In genomic region chr18:76721207-76721996, GRCh38 we compare ENCODE assay signal across 10 cellular contexts.
DNase-seq lines count a peak whose midpoint lies in the region; ATAC-seq, FAIRE-seq and TF ChIP-seq lines count a peak whose summit lies in the region.
"Had no signal": no experiment of that assay in that cellular context is flagged by ENCODE, and none has a peak within 500 bp of the region (broad histone marks: within the 10 kb centered on the region; RNA-seq: fewer than 3 reads in every experiment).

No MANE protein-coding gene starts in this region.

- no peaks in the 10 kb centered on the region for H3K36me3 Mint-ChIP-seq in CD4-positive, alpha-beta T cell (ENCODE audit: low read depth)
- peaks cover 3% of the 10 kb centered on the region for H3K36me3 Mint-ChIP-seq in activated T-helper 1 cell treated with anti-CD3 and anti-CD28 coated beads, Interleukin-12 subunit alpha, Interleukin-12 subunit beta, Interleukin-2, Interleukin-4 antibody, amounts not matched to agents 30 ng/mL and 10 ng/mL and 1 ng/mL, durations not matched to agents 14 hours and 24 hours and 36 hours (ENCODE audit: low read depth)

- no peak for FAIRE-seq in small intestine (lab: Jason Lieb, UNC)

- H3K9me3 Mint-ChIP-seq in CD4-positive, alpha-beta T cell, result no peaks in the 10 kb centered on the region
- H3K9me3 Mint-ChIP-seq in activated T-helper 1 cell treated with anti-CD3 and anti-CD28 coated beads, Interleukin-12 subunit alpha, Interleukin-12 subunit beta, Interleukin-2, Interleukin-4 antibody, amounts not matched to agents 30 ng/mL and 10 ng/mL and 1 ng/mL, durations not matched to agents 14 hours and 24 hours and 36 hours, result peaks cover 4% of the 10 kb centered on the region

- peak overlapping the region; percentile 76 for H3K4me3 Mint-ChIP-seq in CD4-positive, alpha-beta T cell
- peak overlapping the region; percentile 73 for H3K4me3 Mint-ChIP-seq in activated T-helper 1 cell treated with anti-CD3 and anti-CD28 coated beads, Interleukin-12 subunit alpha, Interleukin-12 subunit beta, Interleukin-2, Interleukin-4 antibody, amounts not matched to agents 30 ng/mL and 10 ng/mL and 1 ng/mL, durations not matched to agents 14 hours and 24 hours and 36 hours

- H3K36me3 ChIP-seq in small intestine (ENCODE audit: control insufficient read depth in 2 of 2, insufficient read depth in 2 of 2, low read length in 2 of 2), result no peaks in the 10 kb centered on the region
- H3K36me3 ChIP-seq: left lung had no signal

- H3K27ac Mint-ChIP-seq in CD4-positive, alpha-beta T cell, result peak overlapping the region; percentile 76
- H3K27ac Mint-ChIP-seq in activated T-helper 1 cell treated with anti-CD3 and anti-CD28 coated beads, Interleukin-12 subunit alpha, Interleukin-12 subunit beta, Interleukin-2, Interleukin-4 antibody, amounts not matched to agents 30 ng/mL and 10 ng/mL and 1 ng/mL, durations not matched to agents 14 hours and 24 hours and 36 hours, result peak overlapping the region; percentile 84

- ATAC-seq in CD4-positive, alpha-beta T cell (ENCODE audit: poor library complexity), result peak; percentile 92
- no peak for ATAC-seq in HG02588 (IDR thresholded peaks at IDR 0.05; ENCODE audit: unreplicated experiment)
- ATAC-seq in GM19467 (IDR thresholded peaks at IDR 0.05; ENCODE audit: unreplicated experiment), result no peak
- ATAC-seq: left lung had no signal

- no peak overlapping the region for H3K4me3 ChIP-seq in small intestine (ENCODE audit: low read depth in 1 of 2, low read length in 2 of 2)
- H3K4me3 ChIP-seq: left lung had no signal

- DNase-seq in CD4-positive, alpha-beta T cell, result peak; percentile 27 to 66 (median 52)
- DNase-seq in T-helper 2 cell (peak in 3 of 5 experiments; percentile 30 to 92 (median 73)), small intestine (peak; percentile 42), EL (no peak), AG08395 (ENCODE audit: low spot score) (no peak)
- peak; percentile 83 for DNase-seq in activated T-helper 1 cell treated with anti-CD3 and anti-CD28 coated beads, Interleukin-12 subunit alpha, Interleukin-12 subunit beta, Interleukin-2, Interleukin-4 antibody, amounts not matched to agents 30 ng/mL and 10 ng/mL and 1 ng/mL, durations not matched to agents 14 hours and 24 hours and 36 hours (ENCODE audit: low spot score)
- DNase-seq: left lung had no signal

- CTCF ChIA-PET in CD4-positive, alpha-beta T cell (lab: Charles Lee), result interaction anchor here (1.7 to 1.8 kb wide), 2 partner anchors 12 to 323 kb away, joined by 3 to 6 read pairs; no protein-coding TSS in a partner anchor

- POLR2A ChIA-PET in CD4-positive, alpha-beta T cell (lab: Charles Lee), result interaction anchor here (0.6 to 1.6 kb wide), 13 partner anchors 9 to 411 kb away, joined by 3 to 14 read pairs (median 4); partner anchors contain the start of genes MBP and ZNF236

- intact Hi-C loops in CD4-positive, alpha-beta T cell (cut with DNase I, micrococcal nuclease), result loop anchor here in 1 of 2 experiments (5.0 kb wide), 1 partner anchor 81 kb away; no protein-coding TSS in a partner anchor
- intact Hi-C loops in activated T-helper 1 cell treated with anti-CD3 and anti-CD28 coated beads, Interleukin-12 subunit alpha, Interleukin-12 subunit beta, Interleukin-2, Interleukin-4 antibody, amounts not matched to agents 30 ng/mL and 10 ng/mL and 1 ng/mL, durations not matched to agents 14 hours and 24 hours and 36 hours (cut with micrococcal nuclease), result loop anchor here (1.0 kb wide), 2 partner anchors 12 to 19 kb away; no protein-coding TSS in a partner anchor

- WGBS in small intestine, 3 donors, result 72 to 86% (median 73%) methylated on average over 9 of the region's 9 CpGs

- H3K4me1 ChIP-seq in small intestine (ENCODE audit: control insufficient read depth in 2 of 2, insufficient read depth in 1 of 2, low read depth in 1 of 2, low read length in 1 of 2), result peaks cover 0 to 3% of the 10 kb centered on the region in 2 donors

- no peaks in the 10 kb centered on the region for H3K27me3 Mint-ChIP-seq in CD4-positive, alpha-beta T cell
- H3K27me3 Mint-ChIP-seq in activated T-helper 1 cell treated with anti-CD3 and anti-CD28 coated beads, Interleukin-12 subunit alpha, Interleukin-12 subunit beta, Interleukin-2, Interleukin-4 antibody, amounts not matched to agents 30 ng/mL and 10 ng/mL and 1 ng/mL, durations not matched to agents 14 hours and 24 hours and 36 hours (ENCODE audit: insufficient read depth), result no peaks in the 10 kb centered on the region

- H3K27me3 ChIP-seq in CD4-positive, alpha-beta T cell (ENCODE audit: control insufficient read depth, insufficient read depth, low read length), result no peaks in the 10 kb centered on the region
- H3K27me3 ChIP-seq in small intestine (ENCODE audit: control insufficient read depth in 2 of 2, insufficient read depth in 2 of 2, low read length in 2 of 2), result no peaks in the 10 kb centered on the region
- H3K27me3 ChIP-seq: left lung had no signal

- no peak overlapping the region for H3K27ac ChIP-seq in CD4-positive, alpha-beta T cell (ENCODE audit: low read depth, low read length)
- H3K27ac ChIP-seq in small intestine (ENCODE audit: low read depth in 1 of 2, low read length in 1 of 2), result no peak overlapping the region
- H3K27ac ChIP-seq: KMS-11, left lung had no signal

- no peaks in the 10 kb centered on the region for H3K9me3 ChIP-seq in CD4-positive, alpha-beta T cell (ENCODE audit: control insufficient read depth, low read length)
- H3K9me3 ChIP-seq in small intestine (ENCODE audit: control insufficient read depth, low read depth), result no peaks in the 10 kb centered on the region
- H3K9me3 ChIP-seq: left lung had no signal

- H3K4me1 Mint-ChIP-seq in CD4-positive, alpha-beta T cell (ENCODE audit: low read depth), result peaks cover 57% of the 10 kb centered on the region
- H3K4me1 Mint-ChIP-seq in activated T-helper 1 cell treated with anti-CD3 and anti-CD28 coated beads, Interleukin-12 subunit alpha, Interleukin-12 subunit beta, Interleukin-2, Interleukin-4 antibody, amounts not matched to agents 30 ng/mL and 10 ng/mL and 1 ng/mL, durations not matched to agents 14 hours and 24 hours and 36 hours (ENCODE audit: low read depth), result peaks cover 71% of the 10 kb centered on the region

- TF ChIP-seq CTCF in CD4-positive, alpha-beta T cell (IDR thresholded peaks at IDR 0.05), result no peak

Comparison
In these comparisons a context has a peak if more than half of its experiments do, and no peak if none do; other contexts are left out.
1. DNase-seq: peak in CD4-positive, alpha-beta T cell (10 of 10), T-helper 2 cell (3 of 5), activated T-helper 1 cell treated with anti-CD3 and anti-CD28 coated beads, Interleukin-12 subunit alpha, Interleukin-12 subunit beta, Interleukin-2, Interleukin-4 antibody, amounts not matched to agents 30 ng/mL and 10 ng/mL and 1 ng/mL, durations not matched to agents 14 hours and 24 hours and 36 hours (single experiment) and small intestine (single experiment); none in EL (single experiment) and AG08395 (single experiment).